Comparison of ENCODE assay signal across 1 cellular context in genomic region chr13:99700468-99700867, GRCh38.
TF ChIP-seq lines count a peak whose summit lies in the region.

No MANE protein-coding gene starts in this region.

TF ChIP-seq in H1, 55 proteins besides CTCF, POLR2A, EP300 and RAD21:
- TF ChIP-seq, protein P1, sequence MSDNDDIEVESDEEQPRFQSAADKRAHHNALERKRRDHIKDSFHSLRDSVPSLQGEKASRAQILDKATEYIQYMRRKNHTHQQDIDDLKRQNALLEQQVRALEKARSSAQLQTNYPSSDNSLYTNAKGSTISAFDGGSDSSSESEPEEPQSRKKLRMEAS (IDR thresholded peaks at IDR 0.05): no peak
- TF ChIP-seq ZNF274 (IDR thresholded peaks at IDR 0.05; ENCODE audit: borderline replicate concordance, extremely low read depth, low read length) (no peak), CBX8 (IDR thresholded peaks at IDR 0.05; ENCODE audit: borderline replicate concordance, low read depth, low read length) (no peak)
TF ChIP-seq in H1: peak in this region for 0.
